ENCODE assay signal across 14 cellular contexts in genomic region chr6:147395158-147395557, GRCh38.
"Had no signal": no experiment of that assay in that cellular context is flagged by ENCODE, and none has a peak within 500 bp of the region (broad histone marks: within the 10 kb centered on the region; RNA-seq: fewer than 3 reads in every experiment).

No MANE protein-coding gene starts in this region.

- H3K36me3 ChIP-seq: esophagus muscularis mucosa, ovary, thoracic aorta had no signal

- H3K9me3 ChIP-seq: esophagus muscularis mucosa, ovary, thoracic aorta had no signal

- H3K4me1 Mint-ChIP-seq: stimulated activated naive CD8-positive, alpha-beta T cell treated with anti-CD3 and anti-CD28 coated beads, Interleukin-15, amount 100 ng/mL, for 72 hours; WTC11 had no signal

- ATAC-seq: activated CD8-positive, alpha-beta T cell treated with anti-CD3 and anti-CD28 coated beads, Interleukin-2, amount 10 ng/mL, durations not matched to agents 7 days and 5 days; activated naive CD8-positive, alpha-beta T cell treated with anti-CD3 and anti-CD28 coated beads, Interleukin-2, amount 50 U/mL, for 24 hours; stimulated activated naive CD8-positive, alpha-beta T cell treated with anti-CD3 and anti-CD28 coated beads, Interleukin-15, amount 100 ng/mL, for 72 hours; T-helper 17 cell had no signal

- H3K4me3 ChIP-seq: esophagus muscularis mucosa, hepatocyte, ovary, thoracic aorta had no signal

- H3K27me3 ChIP-seq: esophagus muscularis mucosa, hepatocyte, ovary had no signal

- H3K27ac ChIP-seq: esophagus muscularis mucosa, hepatocyte, ovary, thoracic aorta had no signal

- H2AFZ ChIP-seq: hepatocyte had no signal

- H3K4me3 Mint-ChIP-seq: activated CD8-positive, alpha-beta T cell treated with anti-CD3 and anti-CD28 coated beads, Interleukin-2, amount 10 ng/mL, durations not matched to agents 7 days and 5 days; activated naive CD8-positive, alpha-beta T cell treated with anti-CD3 and anti-CD28 coated beads, Interleukin-2, amount 50 U/mL, for 24 hours; activated T-helper 1 cell treated with anti-CD3 and anti-CD28 coated beads, Interleukin-12 subunit alpha, Interleukin-12 subunit beta, Interleukin-2, Interleukin-4 antibody, amounts not matched to agents 30 ng/mL and 10 ng/mL and 1 ng/mL, durations not matched to agents 14 hours and 24 hours and 36 hours; neural crest cell; stimulated activated naive CD8-positive, alpha-beta T cell treated with anti-CD3 and anti-CD28 coated beads, Interleukin-15, amount 100 ng/mL, for 72 hours; T-helper 17 cell; WTC11 had no signal

- DNase-seq: activated CD4-positive, alpha-beta T cell treated with anti-CD3 and anti-CD28 coated beads for 48 hours; activated CD8-positive, alpha-beta T cell treated with anti-CD3 and anti-CD28 coated beads, Interleukin-2, amount 10 ng/mL, durations not matched to agents 7 days and 5 days; activated naive CD4-positive, alpha-beta T cell; activated naive CD8-positive, alpha-beta T cell treated with anti-CD3 and anti-CD28 coated beads, Interleukin-2, amount 50 U/mL, for 24 hours; ovary; stimulated activated CD4-positive, alpha-beta T cell treated with anti-CD3 and anti-CD28 coated beads, Interleukin-4, amount 100 ng/mL, for 4 hours; stimulated activated naive CD8-positive, alpha-beta T cell treated with anti-CD3 and anti-CD28 coated beads, Interleukin-15, amount 100 ng/mL, for 72 hours; T-helper 17 cell had no signal

- H3K27me3 Mint-ChIP-seq: activated naive CD8-positive, alpha-beta T cell treated with anti-CD3 and anti-CD28 coated beads, Interleukin-2, amount 50 U/mL, for 24 hours; stimulated activated naive CD8-positive, alpha-beta T cell treated with anti-CD3 and anti-CD28 coated beads, Interleukin-15, amount 100 ng/mL, for 72 hours; T-helper 17 cell had no signal

- H3K4me2 ChIP-seq: hepatocyte had no signal

- H3K79me2 ChIP-seq: hepatocyte had no signal

- H3K27ac Mint-ChIP-seq: activated CD8-positive, alpha-beta T cell treated with anti-CD3 and anti-CD28 coated beads, Interleukin-2, amount 10 ng/mL, durations not matched to agents 7 days and 5 days; activated naive CD8-positive, alpha-beta T cell treated with anti-CD3 and anti-CD28 coated beads, Interleukin-2, amount 50 U/mL, for 24 hours; activated T-helper 1 cell treated with anti-CD3 and anti-CD28 coated beads, Interleukin-12 subunit alpha, Interleukin-12 subunit beta, Interleukin-2, Interleukin-4 antibody, amounts not matched to agents 30 ng/mL and 10 ng/mL and 1 ng/mL, durations not matched to agents 14 hours and 24 hours and 36 hours; T-helper 17 cell; WTC11 had no signal

- H3K4me1 ChIP-seq: esophagus muscularis mucosa had no signal
